In genomic region chr12:116687888-116688287, GRCh38 we compare ENCODE assay signal across 8 cellular contexts. TPM values are rescaled to one million over a fixed set of nuclear protein-coding genes. Genes with fewer than 3 reads are reported as not detected.
DNase-seq lines count a peak whose midpoint lies in the region; ATAC-seq, FAIRE-seq and TF ChIP-seq lines count a peak whose summit lies in the region.

No MANE protein-coding gene starts in this region.

- H3K27ac Mint-ChIP-seq in activated T-helper 2 cell treated with anti-CD3 and anti-CD28 coated beads, Interferon-gamma antibody, Interleukin-2, Interleukin-4, amounts not matched to agents 10 μg/mL and 5 μg/mL and 100 μg/mL, durations not matched to agents 14 hours and 24 hours and 36 hours: no peak overlapping the region

- H3K4me2 ChIP-seq in OCI-LY1 (ENCODE audit: low read length) (no peak overlapping the region), GM12878 (ENCODE audit: control insufficient read depth, insufficient read depth) (no peak overlapping the region)

- intact Hi-C loops in Right ventricle myocardium inferior (cut with DNase I) (no loop called here), cardiac septum (cut with DNase I) (no loop called here), GM12878 (cut with micrococcal nuclease; ENCODE audit: unreplicated experiment) (no loop called here), lower lobe of right lung (cut with DNase I) (no loop called here), uterus (cut with DNase I; ENCODE audit: low total_unique reads) (no loop called here)
- intact Hi-C loops in activated T-helper 2 cell treated with anti-CD3 and anti-CD28 coated beads, Interferon-gamma antibody, Interleukin-2, Interleukin-4, amounts not matched to agents 10 μg/mL and 5 μg/mL and 100 μg/mL, durations not matched to agents 14 hours and 24 hours and 36 hours (cut with micrococcal nuclease): no loop called here

- H2AFZ ChIP-seq in OCI-LY1 (ENCODE audit: low read length) (peak overlapping the region; percentile 95; the same call in 1 of the 2 replicates), GM12878 (ENCODE audit: control insufficient read depth, low read depth, low read length) (no peak overlapping the region; the same call in 1 of the 2 replicates)

- H3K27ac ChIP-seq in OCI-LY1 (ENCODE audit: low read depth, low read length, poor library complexity, severe bottlenecking) (no peak overlapping the region), GM12878 (ENCODE audit: control insufficient read depth, insufficient read depth) (no peak overlapping the region), lower lobe of right lung (no peak overlapping the region), uterus (no peak overlapping the region)

- peak; percentile 74 for DNase-seq in Right ventricle myocardium inferior (ENCODE audit: missing footprints)
- DNase-seq in cardiac septum (ENCODE audit: low spot score): no peak
- DNase-seq in GM12878 (ENCODE audit: low read depth, low spot score): no peak
- DNase-seq in lower lobe of right lung: peak; percentile 62
- peak in 1 of 2 donors; percentile 33 for DNase-seq in uterus
- DNase-seq in activated T-helper 2 cell treated with anti-CD3 and anti-CD28 coated beads, Interferon-gamma antibody, Interleukin-2, Interleukin-4, amounts not matched to agents 10 μg/mL and 5 μg/mL and 100 μg/mL, durations not matched to agents 14 hours and 24 hours and 36 hours (ENCODE audit: low spot score): no peak
- DNase-seq in ureter (ENCODE audit: low spot score): no peak

- CTCF ChIA-PET in GM12878 (lab: Yijun Ruan, JAX): interaction anchor here (0.6 to 1.1 kb wide), 5 partner anchors 10 to 672 kb away, joined by 3 to 5 read pairs (median 3); no protein-coding TSS in a partner anchor

- peak; percentile 71 for FAIRE-seq in GM12878 (lab: Jason Lieb, UNC)

- no peaks in the 10 kb centered on the region; the same call in 1 of the 2 replicates for H3F3A ChIP-seq in OCI-LY1 (ENCODE audit: insufficient read depth, low read length)

- H3K9me3 ChIP-seq in OCI-LY1 (ENCODE audit: low read length): no peaks in the 10 kb centered on the region
- no peaks in the 10 kb centered on the region for H3K9me3 ChIP-seq in GM12878 (replicated peaks; ENCODE audit: control insufficient read depth, insufficient read depth, low read length)
- H3K9me3 ChIP-seq in lower lobe of right lung: no peaks in the 10 kb centered on the region
- H3K9me3 ChIP-seq in uterus: no peaks in the 10 kb centered on the region

- no peaks in the 10 kb centered on the region for H3K79me2 ChIP-seq in OCI-LY1 (ENCODE audit: insufficient read depth, low read length)
- no peaks in the 10 kb centered on the region for H3K79me2 ChIP-seq in GM12878 (ENCODE audit: control insufficient read depth, insufficient read depth, low read length)

- H3K4me1 ChIP-seq in OCI-LY1 (ENCODE audit: insufficient read depth, low read length, severe bottlenecking): peaks cover 8% of the 10 kb centered on the region
- no peaks in the 10 kb centered on the region for H3K4me1 ChIP-seq in GM12878 (ENCODE audit: control insufficient read depth, insufficient read depth, low read length)
- H3K4me1 ChIP-seq in lower lobe of right lung: peaks cover 5% of the 10 kb centered on the region
- H3K4me1 ChIP-seq in uterus: no peaks in the 10 kb centered on the region

- no peak for TF ChIP-seq EP300 in GM12878 (IDR thresholded peaks at IDR 0.05; ENCODE audit: borderline replicate concordance in 1 of 2, control insufficient read depth in 1 of 2, low read depth in 2 of 2, low read length in 2 of 2)

- SMC1A ChIA-PET in GM12878 (lab: Charles Lee; ENCODE audit: uncharacterized antibody, unreplicated experiment): no interaction called here

- POLR2A ChIA-PET in GM12878 (lab: Charles Lee): no interaction called here

- peak; percentile 49; the same call in 1 of the 2 replicates for TF ChIP-seq RAD21 in GM12878 (IDR thresholded peaks at IDR 0.05; ENCODE audit: insufficient read depth, low read depth, low read length)

- no peaks in the 10 kb centered on the region for H3K36me3 Mint-ChIP-seq in activated T-helper 2 cell treated with anti-CD3 and anti-CD28 coated beads, Interferon-gamma antibody, Interleukin-2, Interleukin-4, amounts not matched to agents 10 μg/mL and 5 μg/mL and 100 μg/mL, durations not matched to agents 14 hours and 24 hours and 36 hours (ENCODE audit: low read depth)

- WGBS in GM12878 (ENCODE audit: insufficient coverage, insufficient replicate concordance, low lambda C conversion rate, missing lambda C conversion rate): 45% methylated on average over 11 of the region's 11 CpGs

- peaks cover 15% of the 10 kb centered on the region for H3K27me3 Mint-ChIP-seq in activated T-helper 2 cell treated with anti-CD3 and anti-CD28 coated beads, Interferon-gamma antibody, Interleukin-2, Interleukin-4, amounts not matched to agents 10 μg/mL and 5 μg/mL and 100 μg/mL, durations not matched to agents 14 hours and 24 hours and 36 hours (ENCODE audit: low read depth)

- H4K20me1 ChIP-seq in OCI-LY1 (ENCODE audit: insufficient read depth, low read length) (no peaks in the 10 kb centered on the region), GM12878 (ENCODE audit: control insufficient read depth, insufficient read depth) (no peaks in the 10 kb centered on the region)

- no peak overlapping the region for H3K4me3 ChIP-seq in OCI-LY1 (ENCODE audit: low read depth, low read length, poor library complexity, severe bottlenecking)
- H3K4me3 ChIP-seq in GM12878: no peak overlapping the region
- H3K4me3 ChIP-seq in lower lobe of right lung: no peak overlapping the region
- no peak overlapping the region for H3K4me3 ChIP-seq in uterus

- H3K4me1 Mint-ChIP-seq in activated T-helper 2 cell treated with anti-CD3 and anti-CD28 coated beads, Interferon-gamma antibody, Interleukin-2, Interleukin-4, amounts not matched to agents 10 μg/mL and 5 μg/mL and 100 μg/mL, durations not matched to agents 14 hours and 24 hours and 36 hours (ENCODE audit: low read depth): no peaks in the 10 kb centered on the region

- in situ Hi-C loops in GM12878 (cut with MboI): no loop called here

- RAD21 ChIA-PET in GM12878 (lab: Charles Lee; ENCODE audit: unreplicated experiment): no interaction called here

- H3K9me2 ChIP-seq in OCI-LY1 (ENCODE audit: low read depth, low read length): no peaks in the 10 kb centered on the region

- no peak overlapping the region for H3K4me3 Mint-ChIP-seq in activated T-helper 2 cell treated with anti-CD3 and anti-CD28 coated beads, Interferon-gamma antibody, Interleukin-2, Interleukin-4, amounts not matched to agents 10 μg/mL and 5 μg/mL and 100 μg/mL, durations not matched to agents 14 hours and 24 hours and 36 hours (ENCODE audit: low read depth)

- H3K36me3 ChIP-seq in OCI-LY1 (ENCODE audit: insufficient read depth, low read length) (no peaks in the 10 kb centered on the region), GM12878 (ENCODE audit: control insufficient read depth in 2 of 2, insufficient read depth in 2 of 2, low read length in 1 of 2) (no peaks in the 10 kb centered on the region), lower lobe of right lung (no peaks in the 10 kb centered on the region), uterus (no peaks in the 10 kb centered on the region)

- peak; percentile 60 for TF ChIP-seq CTCF in OCI-LY1 (IDR thresholded peaks at IDR 0.05; ENCODE audit: low read length)
- peak; percentile 22 to 64 (median 48); a peak in 5 of 6 replicates for TF ChIP-seq CTCF in GM12878 (IDR thresholded peaks at IDR 0.05 in 2 of 3, conservative IDR thresholded peaks at IDR 0.05 in 1 of 3; ENCODE audit: control insufficient read depth in 2 of 3, extremely low read depth in 1 of 3, insufficient read depth in 1 of 3, low read depth in 3 of 3, low read length in 3 of 3)
- peak; percentile 59 for TF ChIP-seq CTCF in lower lobe of right lung (IDR thresholded peaks at IDR 0.05)
- TF ChIP-seq CTCF in uterus (IDR thresholded peaks at IDR 0.05): peak in 3 of 4 experiments; percentile 17 to 27 (median 26)

- TF ChIP-seq POLR2A in GM12878 (IDR thresholded peaks at IDR 0.05; ENCODE audit: low read depth, low read length): no peak
- TF ChIP-seq POLR2A in uterus (IDR thresholded peaks at IDR 0.05): no peak

- H3K9me3 Mint-ChIP-seq in activated T-helper 2 cell treated with anti-CD3 and anti-CD28 coated beads, Interferon-gamma antibody, Interleukin-2, Interleukin-4, amounts not matched to agents 10 μg/mL and 5 μg/mL and 100 μg/mL, durations not matched to agents 14 hours and 24 hours and 36 hours: no peaks in the 10 kb centered on the region

- BruUV-seq in GM12878 (replicated peaks; lab: Mats Ljungman, UMichigan): no TSS peak

- H3K27me3 ChIP-seq in OCI-LY1 (ENCODE audit: insufficient read depth, low read length) (no peaks in the 10 kb centered on the region), GM12878 (replicated peaks in 1 of 2; ENCODE audit: control insufficient read depth in 2 of 2, insufficient read depth in 2 of 2, low read length in 1 of 2) (no peaks in the 10 kb centered on the region), lower lobe of right lung (ENCODE audit: low read depth) (peaks cover 9% of the 10 kb centered on the region), uterus (peaks cover 0 to 4% of the 10 kb centered on the region in 2 donors)

- ATAC-seq in Right ventricle myocardium inferior: peak; percentile 72
- ATAC-seq in GM12878: peak; percentile 93
- peak; percentile 48 to 75 for ATAC-seq in lower lobe of right lung

- H3K9ac ChIP-seq in OCI-LY1 (ENCODE audit: low read length) (no peak overlapping the region), GM12878 (ENCODE audit: control insufficient read depth, insufficient read depth, low read length) (no peak overlapping the region)

RNA-seq across cellular contexts. Expression of gene SPRING1, which starts 50.0 kb away (rescaled TPM):
- 9.4 TPM for total RNA-seq in Right ventricle myocardium inferior
- total RNA-seq in cardiac septum: 10.5 TPM
- 11.6 and 12.8 TPM in 2 replicates for total RNA-seq in GM12878 (2013; cell fraction: nucleolus; rRNA removed)
- 21.4 and 22.5 TPM in 2 replicates for total RNA-seq in GM12878 (2014; rRNA removed)
- 9.3 and 10.1 TPM in 2 replicates for total RNA-seq in GM12878 (2014; rRNA removed; fragmentation: Illumina TruSeq; extraction: Trizol)
- 25.7 and 26.6 TPM in 2 replicates for total RNA-seq in GM12878 (2021)
- 4.4 TPM for polyA plus RNA-seq in GM12878 (2011; ENCODE audit: low read depth)
- 15.6 and 16.7 TPM in 2 replicates for polyA plus RNA-seq in GM12878 (2011; rRNA removed)
- 16.6 and 16.8 TPM in 2 replicates for polyA plus RNA-seq in GM12878 (2011; cell fraction: cytosol; rRNA removed)
- 8.8 and 10.3 TPM in 2 replicates for polyA plus RNA-seq in GM12878 (2011; cell fraction: nucleus; rRNA removed)
- 9.7 and 10.8 TPM in 2 replicates for polyA plus RNA-seq in GM12878 (2012)
- polyA plus RNA-seq in GM12878 (2014; fragmentation: Illumina TruSeq; extraction: Trizol): 9.3 and 11.4 TPM in 2 replicates
- 1 to 10 TPM; 2.5 to 4.4 TPM for polyA plus RNA-seq in GM12878 (2014; fragmentation: Nextera tagmentation; extraction: Ambion mirVana)
- 15.2 and 16.6 TPM in 2 replicates for polyA plus RNA-seq in GM12878 (2014; rRNA removed)
- 10 to 100 TPM; 12.1 to 17.3 TPM for polyA plus RNA-seq in GM12878 (2016; fragmentation: Nextera tagmentation; extraction: Ambion mirVana)
- 18.5 and 19.7 TPM in 2 replicates for polyA minus RNA-seq in GM12878 (2011; rRNA and poly(A)+ RNA removed)
- polyA minus RNA-seq in GM12878 (2011; cell fraction: cytosol; rRNA and poly(A)+ RNA removed): 7.8 and 11.7 TPM in 2 replicates
- 5.1 and 9.2 TPM in 2 replicates for polyA minus RNA-seq in GM12878 (2011; cell fraction: nucleus; rRNA and poly(A)+ RNA removed)
- total RNA-seq in lower lobe of right lung: 84.3 TPM
- 10 to 100 TPM; 14.3 to 26.2 (median 20.2) TPM for total RNA-seq in uterus
- total RNA-seq in activated T-helper 2 cell treated with anti-CD3 and anti-CD28 coated beads, Interferon-gamma antibody, Interleukin-2, Interleukin-4, amounts not matched to agents 10 μg/mL and 5 μg/mL and 100 μg/mL, durations not matched to agents 14 hours and 24 hours and 36 hours: 32.4 and 36.1 TPM in 2 replicates
- total RNA-seq in ureter: 22.6 TPM

RNA-seq across cellular contexts. Expression of gene RNFT2, which starts 50.2 kb away (rescaled TPM):
- 1.0 TPM for total RNA-seq in Right ventricle myocardium inferior
- total RNA-seq in cardiac septum: 0.78 TPM
- 20.0 and 22.7 TPM in 2 replicates for total RNA-seq in GM12878 (2013; cell fraction: nucleolus; rRNA removed)
- total RNA-seq in GM12878 (2014; rRNA removed): 8.0 and 8.8 TPM in 2 replicates
- 6.1 and 8.7 TPM in 2 replicates for total RNA-seq in GM12878 (2014; rRNA removed; fragmentation: Illumina TruSeq; extraction: Trizol)
- total RNA-seq in GM12878 (2021): 17.3 and 21.0 TPM in 2 replicates
- polyA plus RNA-seq in GM12878 (2011; ENCODE audit: low read depth): 2.8 TPM
- polyA plus RNA-seq in GM12878 (2011; rRNA removed): 8.1 and 10.5 TPM in 2 replicates
- polyA plus RNA-seq in GM12878 (2011; cell fraction: cytosol; rRNA removed): 9.2 and 11.4 TPM in 2 replicates
- polyA plus RNA-seq in GM12878 (2011; cell fraction: nucleus; rRNA removed): 11.9 and 12.3 TPM in 2 replicates
- polyA plus RNA-seq in GM12878 (2012): 2.7 and 5.4 TPM in 2 replicates
- 2.4 and 2.5 TPM in 2 replicates for polyA plus RNA-seq in GM12878 (2014; fragmentation: Illumina TruSeq; extraction: Trizol)
- 10 to 100 TPM in 1 of 2 experiments, 1 to 10 TPM in 1; 3.5 to 12.7 TPM for polyA plus RNA-seq in GM12878 (2014; fragmentation: Nextera tagmentation; extraction: Ambion mirVana)
- polyA plus RNA-seq in GM12878 (2014; rRNA removed): 7.0 and 7.7 TPM in 2 replicates
- polyA plus RNA-seq in GM12878 (2016; fragmentation: Nextera tagmentation; extraction: Ambion mirVana): 10 to 100 TPM; 12.3 to 14.2 TPM
- 32.8 and 37.6 TPM in 2 replicates for polyA minus RNA-seq in GM12878 (2011; rRNA and poly(A)+ RNA removed)
- polyA minus RNA-seq in GM12878 (2011; cell fraction: cytosol; rRNA and poly(A)+ RNA removed): 12.8 and 13.9 TPM in 2 replicates
- 14.7 and 21.2 TPM in 2 replicates for polyA minus RNA-seq in GM12878 (2011; cell fraction: nucleus; rRNA and poly(A)+ RNA removed)
- total RNA-seq in lower lobe of right lung: 3.3 TPM
- 1 to 10 TPM in 2 of 4 donors, not detected in 2; 1.4 to 4.7 TPM for total RNA-seq in uterus
- total RNA-seq in activated T-helper 2 cell treated with anti-CD3 and anti-CD28 coated beads, Interferon-gamma antibody, Interleukin-2, Interleukin-4, amounts not matched to agents 10 μg/mL and 5 μg/mL and 100 μg/mL, durations not matched to agents 14 hours and 24 hours and 36 hours: 11.0 and 14.4 TPM in 2 replicates
- total RNA-seq in ureter: 7.2 TPM

Comparison
In these comparisons a context has a peak if more than half of its experiments do, and no peak if none do; other contexts are left out.
1. DNase-seq: peak in Right ventricle myocardium inferior (single experiment) and lower lobe of right lung (single experiment); none in cardiac septum (single experiment), GM12878 (single experiment), activated T-helper 2 cell treated with anti-CD3 and anti-CD28 coated beads, Interferon-gamma antibody, Interleukin-2, Interleukin-4, amounts not matched to agents 10 μg/mL and 5 μg/mL and 100 μg/mL, durations not matched to agents 14 hours and 24 hours and 36 hours (single experiment) and ureter (single experiment).
2. Peak in every context shown above with its lines, with median percentiles within 50 percentile points of each other: ATAC-seq and CTCF ChIP-seq.